Comparison of ENCODE assay signal across 9 cellular contexts in the genomic region with DNA sequence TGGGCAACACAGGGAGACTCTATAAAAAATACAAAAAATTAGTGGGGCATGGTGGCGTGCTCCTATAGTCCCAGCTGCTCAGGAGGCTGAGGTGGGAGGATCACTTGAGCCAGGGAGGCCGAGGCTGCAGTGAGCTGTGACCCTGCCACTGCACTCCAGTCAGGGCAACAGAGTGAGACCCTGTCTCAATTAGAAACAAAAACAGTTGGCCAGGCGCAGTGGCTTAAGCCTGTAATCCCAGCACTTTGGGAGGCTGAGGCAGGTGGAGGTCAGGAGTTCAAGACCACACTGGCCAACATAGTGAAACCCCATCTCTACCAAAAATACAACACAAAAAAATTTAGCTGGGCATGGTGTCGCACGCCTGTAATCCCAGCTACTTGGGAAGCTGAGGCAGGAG. TPM values are rescaled to one million over a fixed set of nuclear protein-coding genes. Genes with fewer than 3 reads are reported as not detected.
DNase-seq lines count a peak whose midpoint lies in the region; ATAC-seq and TF ChIP-seq lines count a peak whose summit lies in the region.
"Not testable (repeated sequence)": the region's sequence is repeated elsewhere in the genome, so short reads cannot be mapped to it uniquely, and the experiment has no call there.
"Had no signal": no experiment of that assay in that cellular context is flagged by ENCODE, and none has a peak within 500 bp of the region (broad histone marks: within the 10 kb centered on the region; RNA-seq: fewer than 3 reads in every experiment).

No MANE protein-coding gene starts in this region.

- peaks cover 13% of the 10 kb centered on the region for H3K36me3 Mint-ChIP-seq in CD4-positive, alpha-beta T cell (ENCODE audit: low read depth)
- not testable (repeated sequence) for H3K36me3 Mint-ChIP-seq in IgD-negative memory B cell; WTC11; activated T-helper 17 cell treated with anti-CD3 and anti-CD28 coated beads, Interleukin-2, amount 50 U/mL, for 72 hours (ENCODE audit: low read depth); brain; nephron (ENCODE audit: low read depth); neural crest cell (ENCODE audit: low read depth); type B pancreatic cell

- not testable (repeated sequence) for DNase-seq in CD4-positive, alpha-beta T cell; WTC11 (ENCODE audit: low spot score); neural crest cell (ENCODE audit: low read depth, low spot score); type B pancreatic cell (ENCODE audit: extremely low spot score, unreplicated experiment)

- CTCF ChIA-PET in CD4-positive, alpha-beta T cell (lab: Charles Lee); WTC11 (lab: Charles Lee): not testable (repeated sequence)

- POLR2A ChIA-PET in CD4-positive, alpha-beta T cell (lab: Charles Lee): interaction anchor here (3.4 kb wide), 1 partner anchor 64 kb away, joined by 72 read pairs; a partner anchor contains a TSS
- POLR2A ChIA-PET in WTC11 (lab: Charles Lee): interaction anchor here (2.5 kb wide), 1 partner anchor 64 kb away, joined by 10 read pairs; a partner anchor contains a TSS

- intact Hi-C loops in CD4-positive, alpha-beta T cell (cut with DNase I, micrococcal nuclease): loop anchor here (2.0 to 10.0 kb wide), 5 partner anchors 120 to 1797 kb away; a partner anchor contains a TSS

- H3K4me3 Mint-ChIP-seq in CD4-positive, alpha-beta T cell: not testable (repeated sequence)
- H3K4me3 Mint-ChIP-seq in IgD-negative memory B cell (peak overlapping the region in 3 of 4 donors; percentile 46 to 95 (median 60)), WTC11 (peak overlapping the region; percentile 42; the same call in 1 of the 2 replicates), brain (peak overlapping the region in 4 of 5 experiments; percentile 52 to 97 (median 66)), nephron (peak overlapping the region; percentile 41 to 80 (median 63)), neural crest cell (peak overlapping the region; percentile 74), type B pancreatic cell (peak overlapping the region; percentile 64)
- peak overlapping the region; percentile 94 for H3K4me3 Mint-ChIP-seq in activated T-helper 17 cell treated with anti-CD3 and anti-CD28 coated beads, Interleukin-2, amount 50 U/mL, for 72 hours

- not testable (repeated sequence) for ATAC-seq in CD4-positive, alpha-beta T cell (ENCODE audit: poor library complexity); WTC11; activated T-helper 17 cell treated with anti-CD3 and anti-CD28 coated beads, Interleukin-2, amount 50 U/mL, for 72 hours (replicated peaks)

- not testable (repeated sequence) for H3K27me3 ChIP-seq in CD4-positive, alpha-beta T cell (ENCODE audit: control insufficient read depth, insufficient read depth, low read length)

- H3K9me3 Mint-ChIP-seq in CD4-positive, alpha-beta T cell; IgD-negative memory B cell; WTC11; activated T-helper 17 cell treated with anti-CD3 and anti-CD28 coated beads, Interleukin-2, amount 50 U/mL, for 72 hours; brain; nephron; neural crest cell; type B pancreatic cell: not testable (repeated sequence)

- H3K27me3 Mint-ChIP-seq in CD4-positive, alpha-beta T cell; IgD-negative memory B cell; WTC11 (ENCODE audit: low read depth); activated T-helper 17 cell treated with anti-CD3 and anti-CD28 coated beads, Interleukin-2, amount 50 U/mL, for 72 hours; nephron (ENCODE audit: low read depth); neural crest cell (ENCODE audit: low read depth); type B pancreatic cell: not testable (repeated sequence)
- peaks cover 12% of the 10 kb centered on the region for H3K27me3 Mint-ChIP-seq in brain

- H3K27ac ChIP-seq in CD4-positive, alpha-beta T cell (ENCODE audit: low read depth, low read length): not testable (repeated sequence)

- not testable (repeated sequence) for H3K9me3 ChIP-seq in CD4-positive, alpha-beta T cell (ENCODE audit: control insufficient read depth, low read length)

- H3K4me1 Mint-ChIP-seq in CD4-positive, alpha-beta T cell (ENCODE audit: low read depth): peaks cover 35% of the 10 kb centered on the region
- H3K4me1 Mint-ChIP-seq in IgD-negative memory B cell (peaks cover 15 to 20% (median 15%) of the 10 kb centered on the region in 3 donors), WTC11 (peaks cover 20% of the 10 kb centered on the region), brain (peaks cover 35% of the 10 kb centered on the region), nephron (peaks cover 14% of the 10 kb centered on the region), neural crest cell (peaks cover 30% of the 10 kb centered on the region), type B pancreatic cell (ENCODE audit: unreplicated experiment) (peaks cover 15% of the 10 kb centered on the region)
- H3K4me1 Mint-ChIP-seq in activated T-helper 17 cell treated with anti-CD3 and anti-CD28 coated beads, Interleukin-2, amount 50 U/mL, for 72 hours: peaks cover 19% of the 10 kb centered on the region

- not testable (repeated sequence) for TF ChIP-seq CTCF in CD4-positive, alpha-beta T cell (IDR thresholded peaks at IDR 0.05); WTC11 (IDR thresholded peaks at IDR 0.05); brain (conservative IDR thresholded peaks at IDR 0.05); nephron (IDR thresholded peaks at IDR 0.05; ENCODE audit: unreplicated experiment in 3 of 3); neural crest cell (conservative IDR thresholded peaks at IDR 0.05); type B pancreatic cell (conservative IDR thresholded peaks at IDR 0.05)

- H3K27ac Mint-ChIP-seq in CD4-positive, alpha-beta T cell: peak overlapping the region; percentile 22
- H3K27ac Mint-ChIP-seq in IgD-negative memory B cell; WTC11; activated T-helper 17 cell treated with anti-CD3 and anti-CD28 coated beads, Interleukin-2, amount 50 U/mL, for 72 hours; brain; nephron; neural crest cell (ENCODE audit: unreplicated experiment); type B pancreatic cell: not testable (repeated sequence)

TF ChIP-seq in WTC11, 78 proteins besides CTCF, POLR2A, EP300 and RAD21:
- TF ChIP-seq ZNF121 (CRISPR knock-in tag; IDR thresholded peaks at IDR 0.05): peak; percentile 64; the same call in 1 of the 2 replicates

RNA-seq across cellular contexts. Expression of a gene that starts 1.8 kb away (rescaled TPM):
- under 1 TPM; 0.27 to 0.50 TPM for total RNA-seq in CD4-positive, alpha-beta T cell
- polyA plus RNA-seq in IgD-negative memory B cell (0.86 TPM), brain (ENCODE audit: insufficient read depth, low read depth, low replicate concordance) (1.0 TPM)
- total RNA-seq in WTC11 (2021) (4.4 to 5.5 TPM (median 5.5 TPM) in 3 replicates), neural crest cell (3.5 and 4.1 TPM in 2 replicates), type B pancreatic cell (ENCODE audit: low replicate concordance) (1.6 and 2.6 TPM in 2 replicates)
- 1 to 10 TPM; 2.4 TPM for total RNA-seq in activated T-helper 17 cell treated with anti-CD3 and anti-CD28 coated beads, Interleukin-2, amount 50 U/mL, for 72 hours
- polyA plus RNA-seq: CD8-positive, alpha-beta memory T cell had no signal

RNA-seq across cellular contexts. Expression of a gene that starts 1.9 kb away (rescaled TPM):
- total RNA-seq in CD4-positive, alpha-beta T cell: 10 to 100 TPM; 37.5 to 40.8 TPM
- polyA plus RNA-seq in IgD-negative memory B cell (19.3 TPM), brain (ENCODE audit: insufficient read depth, low read depth, low replicate concordance) (11.1 TPM)
- total RNA-seq in WTC11 (2021) (33.4 to 37.1 TPM (median 33.8 TPM) in 3 replicates), neural crest cell (56.2 and 59.8 TPM in 2 replicates), type B pancreatic cell (ENCODE audit: low replicate concordance) (53.9 and 61.3 TPM in 2 replicates)
- 10 to 100 TPM; 18.7 to 31.2 TPM for total RNA-seq in activated T-helper 17 cell treated with anti-CD3 and anti-CD28 coated beads, Interleukin-2, amount 50 U/mL, for 72 hours
